8 cellular contexts compared by ENCODE assay signal in the genomic region with DNA sequence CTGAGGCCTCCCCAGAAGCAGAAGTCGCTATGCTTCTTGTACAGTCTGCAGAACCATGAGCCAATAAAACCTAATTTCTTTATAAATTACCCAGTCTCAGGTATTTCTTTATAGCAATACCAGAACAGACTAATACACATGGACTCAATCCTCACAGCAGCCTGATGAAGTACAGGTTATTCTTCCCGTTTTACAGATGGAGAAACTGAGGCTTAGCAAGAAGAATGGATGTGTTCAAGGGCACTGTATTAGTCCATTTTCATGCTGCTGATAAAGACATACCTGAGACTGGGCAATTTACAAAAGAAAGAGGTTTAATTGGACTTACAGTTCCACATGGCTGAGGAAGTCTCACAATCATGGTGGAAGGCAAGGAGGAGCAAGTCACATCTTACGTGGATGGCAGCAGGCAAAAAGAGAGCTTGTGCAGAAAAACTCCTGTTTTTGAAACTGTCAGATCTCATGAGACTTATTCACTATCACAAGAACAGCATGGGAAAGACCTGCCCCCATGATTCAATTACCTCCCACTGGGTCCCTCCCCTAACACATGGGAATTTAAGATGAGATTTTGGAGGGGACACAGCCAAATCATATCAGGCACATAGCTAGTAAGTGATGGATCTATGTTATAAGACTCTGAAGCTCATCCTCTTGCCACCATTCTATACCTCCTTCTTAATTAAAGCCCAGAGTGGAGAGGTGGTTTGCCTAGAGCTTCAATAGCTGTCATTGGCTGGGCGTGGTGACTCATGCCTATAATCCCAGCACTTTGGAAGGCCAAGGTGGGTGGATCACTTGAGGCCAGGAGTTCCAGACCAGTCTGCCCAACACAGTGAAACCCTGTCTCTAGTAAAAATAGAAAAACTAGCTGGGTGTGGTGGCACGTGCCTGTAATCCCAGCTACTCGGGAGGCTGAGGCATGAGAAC.
A peak's percentile ranks its signal among the peaks of the same experiment; 100 is the strongest.
DNase-seq lines count a peak whose midpoint lies in the region; ATAC-seq lines count a peak whose summit lies in the region.
"Not testable (repeated sequence)": the region's sequence is repeated elsewhere in the genome, so short reads cannot be mapped to it uniquely, and the experiment has no call there.

No MANE protein-coding gene starts in this region.

- H3K36me3 Mint-ChIP-seq in activated T-cell treated with anti-CD3 and anti-CD28 coated beads, Interleukin-2, amount 50 U/mL, for 24 hours (ENCODE audit: low read depth); activated naive CD8-positive, alpha-beta T cell treated with anti-CD3 and anti-CD28 coated beads, Interleukin-2, amount 50 U/mL, for 24 hours (ENCODE audit: low read depth): not testable (repeated sequence)

- peak; percentile 25 for ATAC-seq in activated naive CD8-positive, alpha-beta T cell treated with anti-CD3 and anti-CD28 coated beads, Interleukin-2, amount 50 U/mL, for 24 hours
- peak; percentile 16 for ATAC-seq in stimulated activated naive CD8-positive, alpha-beta T cell treated with anti-CD3 and anti-CD28 coated beads, Interleukin-15, Interleukin-2, amounts not matched to agents 100 U/mL and 50 U/mL, for 24 hours

- not testable (repeated sequence) for H3K4me1 Mint-ChIP-seq in activated T-cell treated with anti-CD3 and anti-CD28 coated beads, Interleukin-2, amount 50 U/mL, for 24 hours (ENCODE audit: low read depth); activated naive CD8-positive, alpha-beta T cell treated with anti-CD3 and anti-CD28 coated beads, Interleukin-2, amount 50 U/mL, for 24 hours

- DNase-seq in DMS53 (lab: John Stamatoyannopoulos, UW) (peak; percentile 41), M059J (ENCODE audit: low read depth) (peak; percentile 32), NCI-H69 (lab: John Stamatoyannopoulos, UW) (peak; percentile 41), left kidney (ENCODE audit: low read depth, low spot score) (peak; percentile 51)
- DNase-seq in activated CD4-positive, alpha-beta T cell treated with anti-CD3 and anti-CD28 coated beads for 48 hours: peak; percentile 24
- peak; percentile 36 for DNase-seq in activated T-cell treated with anti-CD3 and anti-CD28 coated beads, Interleukin-2, amount 50 U/mL, for 24 hours
- DNase-seq in activated naive CD8-positive, alpha-beta T cell treated with anti-CD3 and anti-CD28 coated beads, Interleukin-2, amount 50 U/mL, for 24 hours; stimulated activated naive CD8-positive, alpha-beta T cell treated with anti-CD3 and anti-CD28 coated beads, Interleukin-15, Interleukin-2, amounts not matched to agents 100 U/mL and 50 U/mL, for 24 hours: not testable (repeated sequence)

- H3K9me3 Mint-ChIP-seq in activated T-cell treated with anti-CD3 and anti-CD28 coated beads, Interleukin-2, amount 50 U/mL, for 24 hours; activated naive CD8-positive, alpha-beta T cell treated with anti-CD3 and anti-CD28 coated beads, Interleukin-2, amount 50 U/mL, for 24 hours: not testable (repeated sequence)

- H3K27me3 Mint-ChIP-seq in activated T-cell treated with anti-CD3 and anti-CD28 coated beads, Interleukin-2, amount 50 U/mL, for 24 hours; activated naive CD8-positive, alpha-beta T cell treated with anti-CD3 and anti-CD28 coated beads, Interleukin-2, amount 50 U/mL, for 24 hours: not testable (repeated sequence)

- H3K27ac Mint-ChIP-seq in activated T-cell treated with anti-CD3 and anti-CD28 coated beads, Interleukin-2, amount 50 U/mL, for 24 hours; activated naive CD8-positive, alpha-beta T cell treated with anti-CD3 and anti-CD28 coated beads, Interleukin-2, amount 50 U/mL, for 24 hours: not testable (repeated sequence)

- not testable (repeated sequence) for H3K4me3 Mint-ChIP-seq in activated T-cell treated with anti-CD3 and anti-CD28 coated beads, Interleukin-2, amount 50 U/mL, for 24 hours; activated naive CD8-positive, alpha-beta T cell treated with anti-CD3 and anti-CD28 coated beads, Interleukin-2, amount 50 U/mL, for 24 hours
